In the genomic region with DNA sequence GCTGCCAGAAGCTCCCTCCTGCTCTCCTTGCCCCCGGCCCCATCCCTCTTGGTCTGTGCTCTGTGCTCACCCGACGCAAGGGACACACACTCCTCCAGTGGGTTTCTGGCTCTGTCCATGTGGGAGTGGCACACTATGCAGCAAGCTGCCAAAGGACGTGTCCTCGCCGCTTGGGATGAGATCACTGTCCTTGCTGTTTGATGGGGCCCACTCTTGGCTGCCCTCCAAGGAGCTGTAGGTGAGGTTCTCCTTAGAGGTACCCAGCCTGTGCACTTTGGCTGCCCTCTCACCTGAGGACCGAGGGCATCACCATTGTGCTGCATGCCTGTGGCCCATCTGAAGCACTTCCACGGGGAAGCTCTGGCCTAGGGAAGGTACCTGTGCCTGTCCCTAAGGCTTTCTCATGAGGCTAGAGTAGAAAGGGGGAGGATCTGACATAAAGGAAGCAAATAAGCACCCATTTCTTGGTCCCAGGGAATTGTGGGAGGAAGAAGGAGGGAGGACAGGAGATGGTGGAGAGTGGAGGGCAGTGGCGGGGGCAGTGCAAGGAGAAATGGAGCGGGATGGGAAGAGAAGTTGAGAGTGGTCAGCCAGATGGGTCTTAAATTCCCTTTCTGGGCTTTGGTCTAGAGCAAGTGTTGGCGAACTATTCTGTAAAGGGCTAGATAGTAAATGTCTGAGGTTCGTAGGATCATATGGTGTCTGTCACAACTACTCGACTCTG, we compare ENCODE assay signal across 1 cellular context.
TF ChIP-seq lines count a peak whose summit lies in the region.

No MANE protein-coding gene starts in this region.

TF ChIP-seq in K562, 482 proteins besides CTCF, POLR2A, EP300 and RAD21:
- TF ChIP-seq NFIC (IDR thresholded peaks at IDR 0.05), result peak; percentile 39
- no peak for TF ChIP-seq SIN3B (IDR thresholded peaks at IDR 0.05; ENCODE audit: low read depth)
